Comparison of ENCODE assay signal across 13 cellular contexts in the genomic region with DNA sequence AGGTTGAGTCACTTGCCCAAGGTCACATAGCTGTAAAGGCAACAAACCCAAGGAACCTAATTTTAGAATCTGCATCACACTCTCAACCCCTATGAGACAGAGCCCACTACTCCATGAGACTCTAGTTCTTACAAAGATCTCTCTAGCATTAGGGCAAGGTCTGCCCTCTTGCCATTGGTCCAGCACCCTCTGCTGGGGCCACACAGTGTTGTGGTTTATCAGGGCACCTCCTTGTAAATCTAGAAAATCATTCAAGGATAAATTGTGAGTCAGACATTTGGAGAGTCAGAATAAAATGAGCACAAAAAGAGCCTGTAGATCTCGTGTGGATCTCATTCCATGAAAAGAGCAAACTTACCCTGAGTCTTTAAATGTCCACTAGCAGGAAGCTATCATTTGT.
DNase-seq lines count a peak whose midpoint lies in the region; ATAC-seq and TF ChIP-seq lines count a peak whose summit lies in the region.
"Had no signal": no experiment of that assay in that cellular context is flagged by ENCODE, and none has a peak within 500 bp of the region (broad histone marks: within the 10 kb centered on the region; RNA-seq: fewer than 3 reads in every experiment).

No MANE protein-coding gene starts in this region.

- DNase-seq in Calu3 (peak; percentile 24), HT-29 (ENCODE audit: low spot score) (peak; percentile 20), astrocyte of the hippocampus (ENCODE audit: low read depth, low spot score) (peak; percentile 42), myocyte (ENCODE audit: low read depth) (peak; percentile 52), SIG-M5 (lab: John Stamatoyannopoulos, UW) (no peak), MCF 10A (ENCODE audit: unreplicated experiment) (no peak), mammary epithelial cell (no peak)
- DNase-seq: BE2C, NCI-H1092 treated with DMSO at 0.1 percent for 48 hours, pancreas, uterus had no signal

- in situ Hi-C loops in mammary epithelial cell (cut with MboI; ENCODE audit: low sequenced_read_pairs in 2 of 2): no loop called here

- TF ChIP-seq CTCF in Calu3 (IDR thresholded peaks at IDR 0.05; ENCODE audit: unreplicated experiment) (no peak), MCF 10A (IDR thresholded peaks at IDR 0.05; ENCODE audit: unreplicated experiment) (no peak), mammary epithelial cell (conservative IDR thresholded peaks at IDR 0.05 in 1 of 2, IDR thresholded peaks at IDR 0.05 in 1 of 2; ENCODE audit: extremely low read depth in 1 of 2, insufficient read depth in 1 of 2, low read depth in 1 of 2, low read length in 2 of 2) (peak in 1 of 2 donors; percentile 52)

- no peaks in the 10 kb centered on the region for H4K20me1 ChIP-seq in mammary epithelial cell (ENCODE audit: insufficient read depth, low read length)

- BruUV-seq in Calu3 (replicated peaks; lab: Mats Ljungman, UMichigan): no TSS peak
- no TSS peak for BruUV-seq in MCF 10A (replicated peaks; lab: Mats Ljungman, UMichigan)
- BruUV-seq in mammary epithelial cell (replicated peaks; lab: Mats Ljungman, UMichigan): no TSS peak

- CTCF ChIA-PET in Calu3 (lab: Charles Lee): interaction anchor here (1.0 kb wide), 1 partner anchor 13 kb away, joined by 4 read pairs; no protein-coding TSS in a partner anchor
- CTCF ChIA-PET in MCF 10A (lab: Yijun Ruan, JAX): interaction anchor here (0.6 kb wide), 1 partner anchor 114 kb away, joined by 3 read pairs; no protein-coding TSS in a partner anchor
- CTCF ChIA-PET in mammary epithelial cell (lab: Charles Lee; ENCODE audit: low non-redundant PET): no interaction called here

- H3K27ac ChIP-seq in mammary epithelial cell (ENCODE audit: insufficient read depth, low read depth, low read length): no peak overlapping the region
- H3K27ac ChIP-seq: pancreas had no signal

- H3K27ac Mint-ChIP-seq in Calu3 (ENCODE audit: unreplicated experiment) (no peak overlapping the region), MCF 10A (ENCODE audit: low read depth, unreplicated experiment) (no peak overlapping the region)

- no peaks in the 10 kb centered on the region for H3K36me3 Mint-ChIP-seq in Calu3 (ENCODE audit: insufficient read depth, unreplicated experiment)
- H3K36me3 Mint-ChIP-seq in MCF 10A (ENCODE audit: insufficient read depth, unreplicated experiment): no peaks in the 10 kb centered on the region

- POLR2A ChIA-PET in MCF 10A (lab: Yijun Ruan, JAX): no interaction called here

- H3K9ac ChIP-seq in mammary epithelial cell (ENCODE audit: insufficient read depth, low read length): no peak overlapping the region

- H3K27me3 Mint-ChIP-seq in Calu3 (ENCODE audit: unreplicated experiment) (no peaks in the 10 kb centered on the region), MCF 10A (ENCODE audit: insufficient read depth, unreplicated experiment) (no peaks in the 10 kb centered on the region)

- ATAC-seq in GM19324 (IDR thresholded peaks at IDR 0.05; ENCODE audit: low FRiP score, unreplicated experiment): no peak
- ATAC-seq: HCT116 had no signal

- intact Hi-C loops in Calu3 (cut with micrococcal nuclease; ENCODE audit: unreplicated experiment): no loop called here
- intact Hi-C loops in MCF 10A (cut with micrococcal nuclease): no loop called here
- intact Hi-C loops in mammary epithelial cell (cut with micrococcal nuclease): loop anchor here (1.0 to 5.0 kb wide), 5 partner anchors 42 to 447 kb away; no protein-coding TSS in a partner anchor

- no peak overlapping the region for H3K4me3 Mint-ChIP-seq in Calu3 (ENCODE audit: low read depth, unreplicated experiment)
- no peak overlapping the region for H3K4me3 Mint-ChIP-seq in MCF 10A (ENCODE audit: unreplicated experiment)

- 92% methylated on average over 1 of the region's 1 CpG for WGBS in mammary epithelial cell (ENCODE audit: low coverage, missing lambda C conversion rate)

- no peak overlapping the region for H2AFZ ChIP-seq in mammary epithelial cell (ENCODE audit: low read depth, low read length)

- H3K9me3 Mint-ChIP-seq in Calu3 (ENCODE audit: low read depth, unreplicated experiment): no peaks in the 10 kb centered on the region
- no peaks in the 10 kb centered on the region for H3K9me3 Mint-ChIP-seq in MCF 10A (ENCODE audit: unreplicated experiment)

- H3K27me3 ChIP-seq in mammary epithelial cell (ENCODE audit: insufficient read depth, low read length): no peaks in the 10 kb centered on the region
- H3K27me3 ChIP-seq: BE2C, pancreas, uterus had no signal

- no peak overlapping the region for H3K4me2 ChIP-seq in mammary epithelial cell (ENCODE audit: insufficient read depth, low read depth, low read length)

- H3K36me3 ChIP-seq in mammary epithelial cell (ENCODE audit: insufficient read depth, low read length): no peaks in the 10 kb centered on the region
- H3K36me3 ChIP-seq: BE2C, pancreas, uterus had no signal

- dilution Hi-C loops in mammary epithelial cell (cut with HindIII; ENCODE audit: low sequenced_read_pairs): no loop called here

- H3K9me3 ChIP-seq in mammary epithelial cell (replicated peaks; ENCODE audit: insufficient read depth, low read length): no peaks in the 10 kb centered on the region
- H3K9me3 ChIP-seq: BE2C, pancreas, uterus had no signal

- H3K4me1 Mint-ChIP-seq in Calu3 (ENCODE audit: low read depth, unreplicated experiment) (no peaks in the 10 kb centered on the region), MCF 10A (ENCODE audit: insufficient read depth, unreplicated experiment) (peaks cover 16% of the 10 kb centered on the region)

- peaks cover 8% of the 10 kb centered on the region for H3K4me1 ChIP-seq in mammary epithelial cell (ENCODE audit: insufficient read depth, low read length)
- H3K4me1 ChIP-seq: pancreas, uterus had no signal

- no peaks in the 10 kb centered on the region for H3K79me2 ChIP-seq in mammary epithelial cell (ENCODE audit: insufficient read depth, low read length)

- no peak overlapping the region for H3K4me3 ChIP-seq in mammary epithelial cell (replicated peaks in 1 of 3; ENCODE audit: insufficient read depth in 1 of 3, low read depth in 2 of 3, low read length in 3 of 3)
- H3K4me3 ChIP-seq: pancreas, uterus had no signal

Comparison
In these comparisons a context has a peak if more than half of its experiments do, and no peak if none do; other contexts are left out.
1. DNase-seq: peak in Calu3 (single experiment), HT-29 (single experiment), astrocyte of the hippocampus (single experiment) and myocyte (single experiment); none in SIG-M5 (single experiment), MCF 10A (single experiment) and mammary epithelial cell (single experiment).